Comparison of ENCODE assay signal across 15 cellular contexts in the genomic region with DNA sequence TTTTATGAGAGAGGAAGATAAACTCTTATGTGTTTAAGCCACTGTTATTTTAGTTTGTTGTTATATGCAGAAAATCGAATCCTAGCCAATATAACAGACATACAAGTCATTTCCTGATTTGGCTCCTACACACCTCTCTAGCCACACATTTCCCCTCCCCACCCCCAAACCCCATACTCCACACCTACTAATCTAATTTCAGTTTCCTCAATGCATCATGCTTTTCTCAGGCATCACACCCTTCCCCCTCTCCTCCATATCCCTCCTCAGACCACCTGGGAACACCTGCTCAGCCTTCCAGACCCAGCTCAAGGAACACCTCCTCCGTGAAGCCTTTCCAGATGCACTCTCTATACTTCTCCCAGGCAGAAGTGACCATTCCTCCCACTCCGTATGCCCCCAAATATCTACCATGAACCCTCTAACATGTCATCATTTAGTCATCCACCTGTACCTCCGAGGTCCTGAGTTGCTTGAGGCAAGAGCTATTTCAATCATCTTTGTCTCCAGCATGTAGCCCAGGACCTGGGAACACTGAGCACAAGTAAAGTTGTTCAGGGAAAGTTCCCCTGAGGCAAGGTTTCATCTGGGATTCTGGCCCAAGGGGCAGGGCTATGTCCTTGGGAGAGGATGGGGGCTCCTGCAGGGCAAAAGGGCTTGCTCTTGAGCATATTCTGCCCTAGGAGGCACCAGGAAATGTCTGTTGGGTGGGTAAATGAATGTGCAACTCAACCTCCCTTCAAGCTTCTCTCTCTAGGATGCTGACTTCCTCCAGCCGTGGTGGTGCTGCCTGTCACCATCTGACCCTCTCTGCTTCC.
A peak's percentile ranks its signal among the peaks of the same experiment; 100 is the strongest.
DNase-seq lines count a peak whose midpoint lies in the region; ATAC-seq and TF ChIP-seq lines count a peak whose summit lies in the region.
"Had no signal": no experiment of that assay in that cellular context is flagged by ENCODE, and none has a peak within 500 bp of the region (broad histone marks: within the 10 kb centered on the region; RNA-seq: fewer than 3 reads in every experiment).

No MANE protein-coding gene starts in this region.

- no peak overlapping the region for H3K4me3 ChIP-seq in colonic mucosa
- H3K4me3 ChIP-seq: body of pancreas, right atrium auricular region, upper lobe of left lung had no signal

- no peaks in the 10 kb centered on the region for H3K9me3 Mint-ChIP-seq in activated naive CD8-positive, alpha-beta T cell treated with anti-CD3 and anti-CD28 coated beads, Interleukin-2, amount 50 U/mL, for 24 hours
- peaks cover 2 to 6% of the 10 kb centered on the region in 2 donors for H3K9me3 Mint-ChIP-seq in stimulated activated naive B cell treated with anti-CD40 and anti-IgM and Interleukin-4, amounts not matched to agents 10 μg/mL and 1 μg/mL and 100 μg/mL, for 72 hours
- H3K9me3 Mint-ChIP-seq: endodermal cell had no signal

- DNase-seq in activated T-cell treated with anti-CD3 and anti-CD28 coated beads for 24 hours (ENCODE audit: low read depth) (peak; percentile 42), activated T-cell treated with anti-CD3 and anti-CD28 coated beads for 4 hours (no peak), colonic mucosa (no peak), T-helper 9 cell (no peak), SK-N-DZ (ENCODE audit: low spot score) (no peak)
- DNase-seq in activated CD4-positive, alpha-beta T cell treated with anti-CD3 and anti-CD28 coated beads for 4 hours, result peak; percentile 36 to 38
- DNase-seq in activated naive CD8-positive, alpha-beta T cell treated with anti-CD3 and anti-CD28 coated beads, Interleukin-2, amount 50 U/mL, for 24 hours, result no peak
- DNase-seq in stimulated activated naive B cell treated with anti-CD40 and anti-IgM and Interleukin-4, amounts not matched to agents 10 μg/mL and 1 μg/mL and 100 μg/mL, for 72 hours, result no peak
- DNase-seq: body of pancreas, endodermal cell, NCI-H1694, SIG-M5, upper lobe of left lung had no signal

- peak; percentile 74 for ATAC-seq in activated naive CD8-positive, alpha-beta T cell treated with anti-CD3 and anti-CD28 coated beads, Interleukin-2, amount 50 U/mL, for 24 hours
- peak in 1 of 2 donors; percentile 14 for ATAC-seq in stimulated activated naive B cell treated with anti-CD40 and anti-IgM and Interleukin-4, amounts not matched to agents 10 μg/mL and 1 μg/mL and 100 μg/mL, for 72 hours (replicated peaks)
- ATAC-seq: body of pancreas had no signal

- no peak overlapping the region for H3K27ac ChIP-seq in colonic mucosa
- H3K27ac ChIP-seq: body of pancreas, right atrium auricular region, upper lobe of left lung had no signal

- TF ChIP-seq CTCF in colonic mucosa (IDR thresholded peaks at IDR 0.05), result no peak

- H3K9ac ChIP-seq in colonic mucosa (ENCODE audit: low read depth in 2 of 2, low read length in 2 of 2), result no peak overlapping the region

- H3K36me3 Mint-ChIP-seq in activated naive CD8-positive, alpha-beta T cell treated with anti-CD3 and anti-CD28 coated beads, Interleukin-2, amount 50 U/mL, for 24 hours (ENCODE audit: low read depth), result no peaks in the 10 kb centered on the region
- H3K36me3 Mint-ChIP-seq in stimulated activated naive B cell treated with anti-CD40 and anti-IgM and Interleukin-4, amounts not matched to agents 10 μg/mL and 1 μg/mL and 100 μg/mL, for 72 hours, result peaks cover 0 to 3% of the 10 kb centered on the region in 2 donors

- no peaks in the 10 kb centered on the region for H3K36me3 ChIP-seq in colonic mucosa
- H3K36me3 ChIP-seq: right atrium auricular region, upper lobe of left lung had no signal

- no peaks in the 10 kb centered on the region for H3K27me3 Mint-ChIP-seq in activated naive CD8-positive, alpha-beta T cell treated with anti-CD3 and anti-CD28 coated beads, Interleukin-2, amount 50 U/mL, for 24 hours
- H3K27me3 Mint-ChIP-seq in stimulated activated naive B cell treated with anti-CD40 and anti-IgM and Interleukin-4, amounts not matched to agents 10 μg/mL and 1 μg/mL and 100 μg/mL, for 72 hours, result no peaks in the 10 kb centered on the region

- no peaks in the 10 kb centered on the region for H3K9me3 ChIP-seq in colonic mucosa
- H3K9me3 ChIP-seq: body of pancreas, right atrium auricular region, upper lobe of left lung had no signal

- intact Hi-C loops in colonic mucosa (cut with DNase I), result loop anchor here (10.0 kb wide), 1 partner anchor 217 kb away; no protein-coding TSS in a partner anchor

- peak overlapping the region; percentile 0 for H3K4me3 Mint-ChIP-seq in activated naive CD8-positive, alpha-beta T cell treated with anti-CD3 and anti-CD28 coated beads, Interleukin-2, amount 50 U/mL, for 24 hours
- peak overlapping the region in 1 of 2 donors; percentile 3 for H3K4me3 Mint-ChIP-seq in stimulated activated naive B cell treated with anti-CD40 and anti-IgM and Interleukin-4, amounts not matched to agents 10 μg/mL and 1 μg/mL and 100 μg/mL, for 72 hours
- H3K4me3 Mint-ChIP-seq: endodermal cell, nephron had no signal

- no peaks in the 10 kb centered on the region for H3K4me1 ChIP-seq in colonic mucosa
- H3K4me1 ChIP-seq: right atrium auricular region had no signal

- peak overlapping the region; percentile 68 for H3K27ac Mint-ChIP-seq in activated naive CD8-positive, alpha-beta T cell treated with anti-CD3 and anti-CD28 coated beads, Interleukin-2, amount 50 U/mL, for 24 hours
- peak overlapping the region; percentile 32 for H3K27ac Mint-ChIP-seq in stimulated activated naive B cell treated with anti-CD40 and anti-IgM and Interleukin-4, amounts not matched to agents 10 μg/mL and 1 μg/mL and 100 μg/mL, for 72 hours
- H3K27ac Mint-ChIP-seq: endodermal cell, nephron had no signal

- H3K4me1 Mint-ChIP-seq in activated naive CD8-positive, alpha-beta T cell treated with anti-CD3 and anti-CD28 coated beads, Interleukin-2, amount 50 U/mL, for 24 hours, result peaks cover 60% of the 10 kb centered on the region
- H3K4me1 Mint-ChIP-seq in stimulated activated naive B cell treated with anti-CD40 and anti-IgM and Interleukin-4, amounts not matched to agents 10 μg/mL and 1 μg/mL and 100 μg/mL, for 72 hours, result peaks cover 32% of the 10 kb centered on the region in 2 donors

- H3K27me3 ChIP-seq in colonic mucosa, result no peaks in the 10 kb centered on the region
- H3K27me3 ChIP-seq: body of pancreas, right atrium auricular region, upper lobe of left lung had no signal

Comparison
In these comparisons a context has a peak if more than half of its experiments do, and no peak if none do; other contexts are left out.
1. DNase-seq: peak in activated T-cell treated with anti-CD3 and anti-CD28 coated beads for 24 hours (single experiment) and activated CD4-positive, alpha-beta T cell treated with anti-CD3 and anti-CD28 coated beads for 4 hours (2 of 2); none in activated T-cell treated with anti-CD3 and anti-CD28 coated beads for 4 hours (single experiment), activated naive CD8-positive, alpha-beta T cell treated with anti-CD3 and anti-CD28 coated beads, Interleukin-2, amount 50 U/mL, for 24 hours (single experiment), stimulated activated naive B cell treated with anti-CD40 and anti-IgM and Interleukin-4, amounts not matched to agents 10 μg/mL and 1 μg/mL and 100 μg/mL, for 72 hours (single experiment), colonic mucosa (single experiment), T-helper 9 cell (single experiment) and SK-N-DZ (single experiment).